ENCODE assay signal across 1 cellular context in genomic region chr10:72274213-72274729, GRCh38.
TF ChIP-seq lines count a peak whose summit lies in the region.

No MANE protein-coding gene starts in this region.

TF ChIP-seq in WTC11, 78 proteins besides CTCF, POLR2A, EP300 and RAD21 (continued from another document):
- TF ChIP-seq ZNF532 (CRISPR knock-in tag; IDR thresholded peaks at IDR 0.05; ENCODE audit: borderline replicate concordance) (no peak), ESRRA (CRISPR knock-in tag; IDR thresholded peaks at IDR 0.05; ENCODE audit: borderline replicate concordance) (peak; percentile 42; the same call in 1 of the 2 replicates), TP53 (CRISPR knock-in tag; IDR thresholded peaks at IDR 0.05) (peak; percentile 43; the same call in 1 of the 2 replicates), STAT6 (CRISPR knock-in tag; conservative IDR thresholded peaks at IDR 0.05; ENCODE audit: low read depth) (no peak), GABPB1 (CRISPR knock-in tag; IDR thresholded peaks at IDR 0.05) (no peak), KAT7 (CRISPR knock-in tag; IDR thresholded peaks at IDR 0.05; ENCODE audit: borderline replicate concordance) (0 out of 2 replicates have a peak, but pooled peaks have one; percentile 36), ETV6 (CRISPR knock-in tag; IDR thresholded peaks at IDR 0.05) (no peak), NR3C1 (CRISPR knock-in tag; conservative IDR thresholded peaks at IDR 0.05; ENCODE audit: low read depth) (no peak), MAX (CRISPR knock-in tag; IDR thresholded peaks at IDR 0.05) (peak; percentile 11; the same call in 1 of the 2 replicates), EMX1 (CRISPR knock-in tag; IDR thresholded peaks at IDR 0.05) (0 out of 2 replicates have a peak, but pooled peaks have one; percentile 51), CDX4 (CRISPR knock-in tag; IDR thresholded peaks at IDR 0.05; ENCODE audit: borderline replicate concordance) (no peak), PRRX2 (CRISPR knock-in tag; IDR thresholded peaks at IDR 0.05) (no peak)
